Comparison of ENCODE assay signal across 16 cellular contexts in the genomic region with DNA sequence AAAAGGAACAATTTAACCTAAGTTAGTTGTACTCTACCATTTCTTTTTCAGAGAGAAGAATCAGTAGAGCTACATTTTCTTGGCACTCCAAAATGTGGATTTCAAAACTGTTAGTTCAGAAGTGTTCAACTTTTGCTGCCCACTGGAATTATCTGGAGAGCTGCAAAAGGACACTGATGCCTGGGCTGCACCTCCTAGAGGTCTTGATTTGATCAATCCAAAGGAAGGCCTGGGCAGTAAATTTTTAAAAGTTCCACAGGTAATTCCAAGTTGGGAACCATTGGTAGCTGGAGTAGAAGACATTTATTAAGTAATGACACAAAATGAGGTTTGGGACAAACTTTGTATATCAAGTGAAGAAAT.
DNase-seq lines count a peak whose midpoint lies in the region; ATAC-seq and TF ChIP-seq lines count a peak whose summit lies in the region.
"Had no signal": no experiment of that assay in that cellular context is flagged by ENCODE, and none has a peak within 500 bp of the region (broad histone marks: within the 10 kb centered on the region; RNA-seq: fewer than 3 reads in every experiment).

No MANE protein-coding gene starts in this region.

- H3K79me2 ChIP-seq in GM23338 (replicated peaks; ENCODE audit: insufficient read depth): no peaks in the 10 kb centered on the region

- peaks cover 8% of the 10 kb centered on the region for H3K36me3 Mint-ChIP-seq in GM23338 (ENCODE audit: low read depth)
- peaks cover 3% of the 10 kb centered on the region for H3K36me3 Mint-ChIP-seq in T-helper 2 cell treated with Interferon-gamma antibody and Interleukin-4, amounts not matched to agents 5 μg/mL and 100 μg/mL, for 36 hours (ENCODE audit: low read depth)

- CTCF ChIA-PET in Panc1 (lab: Charles Lee): no interaction called here

- H4K20me1 ChIP-seq in GM23338 (replicated peaks; ENCODE audit: insufficient read depth): no peaks in the 10 kb centered on the region

- POLR2A ChIA-PET in Panc1 (lab: Charles Lee): no interaction called here

- no peak overlapping the region for H3K4me2 ChIP-seq in GM23338

- H3K27ac ChIP-seq in GM23338 (ENCODE audit: low read depth): no peak overlapping the region
- H3K27ac ChIP-seq in Panc1 (ENCODE audit: low read length): peak overlapping the region; percentile 18; the same call in 1 of the 2 replicates
- H3K27ac ChIP-seq in left ventricle myocardium inferior (replicated peaks): peak overlapping the region; percentile 76
- H3K27ac ChIP-seq in mesodermal cell (ENCODE audit: low read depth, low read length, severe bottlenecking): peak overlapping the region; percentile 58

- H2AFZ ChIP-seq in GM23338: 0 out of 2 replicates have a peak overlapping the region, but pooled peaks have one; percentile 15

- H3K27me3 ChIP-seq in GM23338 (ENCODE audit: insufficient read depth) (no peaks in the 10 kb centered on the region), Panc1 (ENCODE audit: control insufficient read depth, insufficient read depth, low read length) (no peaks in the 10 kb centered on the region), left ventricle myocardium inferior (ENCODE audit: low read depth) (no peaks in the 10 kb centered on the region)

- DNase-seq in GM23338 (ENCODE audit: low spot score): no peak
- DNase-seq in Panc1 (ENCODE audit: low read depth, low spot score): no peak
- no peak for DNase-seq in left ventricle myocardium inferior
- no peak for DNase-seq in DMS114 treated with DMSO at 0.1 percent for 48 hours (lab: John Stamatoyannopoulos, UW; ENCODE audit: unreplicated experiment)
- no peak for DNase-seq in NCI-H187 treated with DMSO at 0.1 percent for 48 hours (lab: John Stamatoyannopoulos, UW)
- no peak for DNase-seq in T-helper 2 cell treated with Interferon-gamma antibody and Interleukin-4, amounts not matched to agents 5 μg/mL and 100 μg/mL, for 36 hours (ENCODE audit: low spot score)
- no peak for DNase-seq in activated CD4-positive, alpha-beta T cell treated with anti-CD3 and anti-CD28 coated beads for 4 hours
- DNase-seq: ACHN; C1 segment of cervical spinal cord; CD4-positive, alpha-beta T cell; DMS153; DMS79 treated with DMSO at 0.1 percent for 48 hours; GOT3; H9 had no signal

- peaks cover 7% of the 10 kb centered on the region for H3K9me3 Mint-ChIP-seq in GM23338
- peaks cover 6% of the 10 kb centered on the region for H3K9me3 Mint-ChIP-seq in T-helper 2 cell treated with Interferon-gamma antibody and Interleukin-4, amounts not matched to agents 5 μg/mL and 100 μg/mL, for 36 hours
- H3K9me3 Mint-ChIP-seq: CD4-positive, alpha-beta T cell had no signal

- intact Hi-C loops in Panc1 (cut with micrococcal nuclease; ENCODE audit: unreplicated experiment) (no loop called here), left ventricle myocardium inferior (cut with micrococcal nuclease) (no loop called here)

- H3K4me1 Mint-ChIP-seq in GM23338: no peaks in the 10 kb centered on the region
- peaks cover 3% of the 10 kb centered on the region for H3K4me1 Mint-ChIP-seq in T-helper 2 cell treated with Interferon-gamma antibody and Interleukin-4, amounts not matched to agents 5 μg/mL and 100 μg/mL, for 36 hours (ENCODE audit: low read depth)
- H3K4me1 Mint-ChIP-seq: B cell had no signal

- H3K9me2 ChIP-seq in GM23338 (ENCODE audit: insufficient read depth): no peaks in the 10 kb centered on the region

- BruUV-seq in Panc1 (replicated peaks; lab: Mats Ljungman, UMichigan): no TSS peak

- ATAC-seq in GM23338: no peak
- ATAC-seq in Panc1: no peak

- H3K27me3 Mint-ChIP-seq in GM23338 (ENCODE audit: insufficient read depth, low read depth, poor library complexity): no peaks in the 10 kb centered on the region
- H3K27me3 Mint-ChIP-seq in T-helper 2 cell treated with Interferon-gamma antibody and Interleukin-4, amounts not matched to agents 5 μg/mL and 100 μg/mL, for 36 hours (ENCODE audit: low read depth): no peaks in the 10 kb centered on the region
- H3K27me3 Mint-ChIP-seq: B cell; CD4-positive, alpha-beta T cell had no signal

- no peak for TF ChIP-seq CTCF in GM23338 (conservative IDR thresholded peaks at IDR 0.05; ENCODE audit: low read depth in 2 of 2)
- no peak for TF ChIP-seq CTCF in Panc1 (IDR thresholded peaks at IDR 0.05)
- no peak for TF ChIP-seq CTCF in left ventricle myocardium inferior (IDR thresholded peaks at IDR 0.05; ENCODE audit: borderline replicate concordance)

- H3K9me3 ChIP-seq in Panc1 (ENCODE audit: control insufficient read depth, insufficient read depth, low read depth, low read length) (no peaks in the 10 kb centered on the region; the same call in 1 of the 2 replicates), left ventricle myocardium inferior (replicated peaks) (peaks cover 7% of the 10 kb centered on the region), mesodermal cell (ENCODE audit: control insufficient read depth, low read length) (peaks cover 14% of the 10 kb centered on the region)

- H3K27ac Mint-ChIP-seq in GM23338: no peak overlapping the region
- H3K27ac Mint-ChIP-seq in T-helper 2 cell treated with Interferon-gamma antibody and Interleukin-4, amounts not matched to agents 5 μg/mL and 100 μg/mL, for 36 hours: no peak overlapping the region
- H3K27ac Mint-ChIP-seq: B cell; CD4-positive, alpha-beta T cell; H9 had no signal

- H3K4me3 ChIP-seq in GM23338: no peak overlapping the region
- H3K4me3 ChIP-seq in Panc1 (ENCODE audit: low read depth in 2 of 2, low read length in 2 of 2): no peak overlapping the region
- no peak overlapping the region for H3K4me3 ChIP-seq in left ventricle myocardium inferior
- H3K4me3 ChIP-seq in mesodermal cell (ENCODE audit: extremely low read depth, insufficient read depth, low read length, poor library complexity, severe bottlenecking): no peak overlapping the region

- in situ Hi-C loops in Panc1 (cut with HindIII; ENCODE audit: low pct_unique_long_range_greater_than_20kb, low sequenced_read_pairs): no loop called here

- H3K36me3 ChIP-seq in GM23338 (ENCODE audit: insufficient read depth) (no peaks in the 10 kb centered on the region; the same call in 1 of the 2 replicates), Panc1 (ENCODE audit: control insufficient read depth, insufficient read depth, low read length) (no peaks in the 10 kb centered on the region), left ventricle myocardium inferior (no peaks in the 10 kb centered on the region), mesodermal cell (ENCODE audit: control insufficient read depth, insufficient read depth, low read length) (no peaks in the 10 kb centered on the region)

- H3K4me3 Mint-ChIP-seq in GM23338: no peak overlapping the region
- no peak overlapping the region for H3K4me3 Mint-ChIP-seq in T-helper 2 cell treated with Interferon-gamma antibody and Interleukin-4, amounts not matched to agents 5 μg/mL and 100 μg/mL, for 36 hours
- H3K4me3 Mint-ChIP-seq: B cell; CD4-positive, alpha-beta T cell; H9 had no signal

- H3K4me1 ChIP-seq in GM23338 (ENCODE audit: insufficient read depth): no peaks in the 10 kb centered on the region
- H3K4me1 ChIP-seq in Panc1 (ENCODE audit: control insufficient read depth, insufficient read depth, low read length): peaks cover 4% of the 10 kb centered on the region; the same call in 1 of the 2 replicates
- peaks cover 5% of the 10 kb centered on the region for H3K4me1 ChIP-seq in left ventricle myocardium inferior
- no peaks in the 10 kb centered on the region for H3K4me1 ChIP-seq in mesodermal cell (ENCODE audit: control insufficient read depth, insufficient read depth, low read length, poor library complexity, severe bottlenecking)

- no peaks in the 10 kb centered on the region for H3F3A ChIP-seq in GM23338 (replicated peaks; ENCODE audit: low read depth)

TF ChIP-seq in GM23338, 12 proteins besides CTCF, POLR2A, EP300 and RAD21:
- TF ChIP-seq, protein P1, sequence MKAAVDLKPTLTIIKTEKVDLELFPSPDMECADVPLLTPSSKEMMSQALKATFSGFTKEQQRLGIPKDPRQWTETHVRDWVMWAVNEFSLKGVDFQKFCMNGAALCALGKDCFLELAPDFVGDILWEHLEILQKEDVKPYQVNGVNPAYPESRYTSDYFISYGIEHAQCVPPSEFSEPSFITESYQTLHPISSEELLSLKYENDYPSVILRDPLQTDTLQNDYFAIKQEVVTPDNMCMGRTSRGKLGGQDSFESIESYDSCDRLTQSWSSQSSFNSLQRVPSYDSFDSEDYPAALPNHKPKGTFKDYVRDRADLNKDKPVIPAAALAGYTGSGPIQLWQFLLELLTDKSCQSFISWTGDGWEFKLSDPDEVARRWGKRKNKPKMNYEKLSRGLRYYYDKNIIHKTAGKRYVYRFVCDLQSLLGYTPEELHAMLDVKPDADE (IDR thresholded peaks at IDR 0.05): no peak
- TF ChIP-seq STAT1 (IDR thresholded peaks at IDR 0.05; ENCODE audit: unreplicated experiment) (no peak), NANOG (IDR thresholded peaks at IDR 0.05; ENCODE audit: borderline replicate concordance) (no peak)
